Comparison of ENCODE assay signal across 8 cellular contexts in the genomic region with DNA sequence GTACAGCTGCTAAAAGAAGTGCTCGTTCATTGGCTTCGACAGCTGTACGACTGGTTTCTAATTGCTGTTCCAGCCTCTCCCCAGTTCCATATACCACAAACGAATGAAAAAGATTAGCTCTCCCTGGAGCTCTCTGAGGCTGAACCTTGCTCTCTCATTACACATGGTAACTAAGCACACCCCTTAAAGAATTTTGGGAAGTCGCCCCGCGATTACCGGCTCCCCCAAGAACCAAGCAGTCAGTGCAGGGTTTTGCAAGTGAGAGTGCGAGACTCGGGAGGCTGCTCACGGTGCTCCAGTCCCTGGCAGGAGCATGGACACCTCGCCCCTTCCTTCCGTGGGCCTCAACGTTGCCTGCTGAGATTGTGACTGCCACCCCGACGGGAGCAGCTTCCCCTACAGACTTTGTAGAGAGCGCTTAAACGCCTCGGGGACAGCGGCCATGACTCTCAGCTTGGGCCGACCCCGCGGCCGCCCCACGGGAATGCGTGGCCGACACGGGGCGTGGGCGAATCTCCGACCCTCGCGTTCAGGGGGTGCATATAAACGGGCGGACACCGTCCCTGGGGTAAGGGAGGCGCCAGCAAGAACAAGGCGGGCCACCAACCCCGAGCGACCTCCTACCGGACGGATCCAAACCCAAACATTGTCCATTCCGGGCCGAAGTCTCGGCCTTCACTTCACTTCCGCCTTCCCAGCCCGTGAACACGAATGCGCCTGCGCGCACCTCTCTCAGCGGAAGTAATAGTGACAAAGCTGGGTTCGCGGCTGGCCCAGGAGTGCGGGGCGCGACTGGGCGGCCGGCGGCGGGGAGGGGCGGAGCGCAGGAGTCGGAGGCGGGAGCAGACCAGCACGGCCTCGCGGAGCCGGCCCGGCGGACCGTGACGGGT.
A peak's percentile ranks its signal among the peaks of the same experiment; 100 is the strongest.
DNase-seq lines count a peak whose midpoint lies in the region; ATAC-seq and TF ChIP-seq lines count a peak whose summit lies in the region.

A gene with protein sequence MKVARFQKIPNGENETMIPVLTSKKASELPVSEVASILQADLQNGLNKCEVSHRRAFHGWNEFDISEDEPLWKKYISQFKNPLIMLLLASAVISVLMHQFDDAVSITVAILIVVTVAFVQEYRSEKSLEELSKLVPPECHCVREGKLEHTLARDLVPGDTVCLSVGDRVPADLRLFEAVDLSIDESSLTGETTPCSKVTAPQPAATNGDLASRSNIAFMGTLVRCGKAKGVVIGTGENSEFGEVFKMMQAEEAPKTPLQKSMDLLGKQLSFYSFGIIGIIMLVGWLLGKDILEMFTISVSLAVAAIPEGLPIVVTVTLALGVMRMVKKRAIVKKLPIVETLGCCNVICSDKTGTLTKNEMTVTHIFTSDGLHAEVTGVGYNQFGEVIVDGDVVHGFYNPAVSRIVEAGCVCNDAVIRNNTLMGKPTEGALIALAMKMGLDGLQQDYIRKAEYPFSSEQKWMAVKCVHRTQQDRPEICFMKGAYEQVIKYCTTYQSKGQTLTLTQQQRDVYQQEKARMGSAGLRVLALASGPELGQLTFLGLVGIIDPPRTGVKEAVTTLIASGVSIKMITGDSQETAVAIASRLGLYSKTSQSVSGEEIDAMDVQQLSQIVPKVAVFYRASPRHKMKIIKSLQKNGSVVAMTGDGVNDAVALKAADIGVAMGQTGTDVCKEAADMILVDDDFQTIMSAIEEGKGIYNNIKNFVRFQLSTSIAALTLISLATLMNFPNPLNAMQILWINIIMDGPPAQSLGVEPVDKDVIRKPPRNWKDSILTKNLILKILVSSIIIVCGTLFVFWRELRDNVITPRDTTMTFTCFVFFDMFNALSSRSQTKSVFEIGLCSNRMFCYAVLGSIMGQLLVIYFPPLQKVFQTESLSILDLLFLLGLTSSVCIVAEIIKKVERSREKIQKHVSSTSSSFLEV (plus strand): TSS at position 845 of the 890 bp plus-strand sequence. CDS start 686 bp downstream, outside the sequence.

- peak within 1 kb of the TSS; percentile 99 for H3K4me3 ChIP-seq in AG09309 (ENCODE audit: control insufficient read depth, low read depth, low read length)

- TF ChIP-seq CTCF in AG09309 (IDR thresholded peaks at IDR 0.05; ENCODE audit: control insufficient read depth, insufficient read depth, low read depth, low read length, missing control alignments): no peak

- DNase-seq in AG09309 (ENCODE audit: low read depth) (peak; percentile 79), NCI-H345 (lab: John Stamatoyannopoulos, UW) (peak; percentile 94), iris pigment epithelial cell (ENCODE audit: low read depth) (peak; percentile 95)
- peak; percentile 78 to 83 (median 78) for DNase-seq in activated CD4-positive, CD25-positive, alpha-beta regulatory T cell (lab: John Stamatoyannopoulos, UW)
- peak; percentile 87 for DNase-seq in central memory CD4-positive, alpha-beta T cell
- DNase-seq in stimulated activated CD4-positive, alpha-beta T cell treated with anti-CD3 and anti-CD28 coated beads, Interleukin-12 subunit alpha, Interleukin-12 subunit beta, amount 100 ng/mL, for 24 hours (ENCODE audit: low read depth in 2 of 2): peak; percentile 84 to 87

- ATAC-seq in GM19023 (IDR thresholded peaks at IDR 0.05; ENCODE audit: unreplicated experiment) (peak; percentile 93), HG03280 (IDR thresholded peaks at IDR 0.05; ENCODE audit: unreplicated experiment) (peak; percentile 90)

Comparison
In these comparisons a context has a peak if more than half of its experiments do, and no peak if none do; other contexts are left out.
1. Peak in every context shown above with its lines: DNase-seq, ATAC-seq and H3K4me3 ChIP-seq.